ENCODE assay signal across 15 cellular contexts in genomic region chr6:45832063-45832462, GRCh38.
"Had no signal": no experiment of that assay in that cellular context is flagged by ENCODE, and none has a peak within 500 bp of the region (broad histone marks: within the 10 kb centered on the region; RNA-seq: fewer than 3 reads in every experiment).

No MANE protein-coding gene starts in this region.

- FAIRE-seq: small intestine had no signal

- H3K9me3 Mint-ChIP-seq: activated naive CD8-positive, alpha-beta T cell treated with anti-CD3 and anti-CD28 coated beads, Interleukin-2, amount 10 ng/mL, durations not matched to agents 7 days and 5 days; endodermal cell had no signal

- DNase-seq: activated CD4-positive, alpha-beta T cell treated with anti-CD3 and anti-CD28 coated beads for 48 hours; activated CD8-positive, alpha-beta memory T cell treated with anti-CD3 and anti-CD28 coated beads, Interleukin-2, amount 50 U/mL, for 48 hours; activated effector memory CD4-positive, alpha-beta T cell treated with anti-CD3 and anti-CD28 coated beads, Interleukin-2, amount 50 U/mL, for 16 hours; activated naive CD8-positive, alpha-beta T cell treated with anti-CD3 and anti-CD28 coated beads, Interleukin-2, amount 10 ng/mL, durations not matched to agents 7 days and 5 days; aorta; dermis blood vessel endothelial cell; endodermal cell; kidney glomerular epithelial cell; midbrain; posterior cingulate gyrus; small intestine; trophoblast cell had no signal

- H3K4me1 ChIP-seq: breast epithelium, right atrium auricular region had no signal

- H3K4me3 Mint-ChIP-seq: endodermal cell had no signal

- H3K9me3 ChIP-seq: neutrophil, right atrium auricular region had no signal

- H3K27ac ChIP-seq: neutrophil, right atrium auricular region had no signal

- H3K4me3 ChIP-seq: breast epithelium, right atrium auricular region had no signal

- H3K36me3 ChIP-seq: breast epithelium, neutrophil, right atrium auricular region had no signal

- H3K27me3 ChIP-seq: breast epithelium, right atrium auricular region had no signal

- H3K27me3 Mint-ChIP-seq: activated naive CD8-positive, alpha-beta T cell treated with anti-CD3 and anti-CD28 coated beads, Interleukin-2, amount 10 ng/mL, durations not matched to agents 7 days and 5 days had no signal

- H3K4me1 Mint-ChIP-seq: endodermal cell had no signal

- H3K27ac Mint-ChIP-seq: endodermal cell had no signal
